Comparison of ENCODE assay signal across 8 cellular contexts in the genomic region with DNA sequence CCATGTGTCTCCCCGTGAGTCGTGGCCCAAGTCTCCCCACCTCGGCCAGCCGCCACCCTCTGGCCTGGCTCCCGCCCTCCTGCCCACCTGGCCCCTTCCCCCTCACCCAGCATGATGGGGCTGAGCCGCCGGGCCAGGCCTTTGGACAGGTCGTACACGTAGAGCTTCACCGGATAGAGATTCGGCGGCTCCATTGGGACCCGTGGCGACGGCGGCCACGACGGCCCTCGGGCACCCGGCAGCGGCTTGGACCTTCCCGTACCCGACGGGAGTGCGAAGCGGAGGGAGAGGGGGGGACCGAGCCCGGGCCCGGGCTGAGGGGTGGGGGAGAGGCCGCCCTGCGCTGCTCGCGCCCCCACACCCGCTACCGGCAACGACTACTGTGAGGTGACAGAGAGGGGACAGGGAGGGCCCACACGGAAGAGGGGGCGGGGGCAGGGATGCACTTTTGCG. TPM values are rescaled to one million over a fixed set of nuclear protein-coding genes. Genes with fewer than 3 reads are reported as not detected.
DNase-seq lines count a peak whose midpoint lies in the region; ATAC-seq, FAIRE-seq and TF ChIP-seq lines count a peak whose summit lies in the region.

A gene (minus strand): TSS at position 398 of the 453 bp plus-strand sequence. CDS start 204 bp downstream, at position 194.

- intact Hi-C loops in activated CD4-positive, alpha-beta T cell treated with anti-CD3 and anti-CD28 coated beads for 36 hours (cut with DNase I, micrococcal nuclease) = loop anchor here (1.0 to 10.0 kb wide), 23 partner anchors 16 to 764 kb away; a partner anchor contains a TSS

- peaks cover 91% of the 10 kb centered on the region for H3K79me2 ChIP-seq in OCI-LY3 (ENCODE audit: low read length)

- H3K36me3 ChIP-seq in OCI-LY3 (replicated peaks; ENCODE audit: low read depth, low read length) (peaks cover 19% of the 10 kb centered on the region), duodenal mucosa (ENCODE audit: control insufficient read depth in 1 of 2, insufficient read depth in 2 of 2, low read length in 2 of 2) (peaks cover 0 to 24% of the 10 kb centered on the region in 2 donors)

- H3K27ac ChIP-seq in OCI-LY3 (ENCODE audit: low read length) (peak within 1 kb of the TSS; percentile 73), duodenal mucosa (ENCODE audit: low read depth, low read length) (peak within 1 kb of the TSS; percentile 98)

- H3K36me3 Mint-ChIP-seq in activated CD4-positive, alpha-beta T cell treated with anti-CD3 and anti-CD28 coated beads for 36 hours (ENCODE audit: low read depth) = peaks cover 49% of the 10 kb centered on the region

- H3K27me3 ChIP-seq in OCI-LY3 (ENCODE audit: low read depth, low read length) = no peaks in the 10 kb centered on the region
- no peaks in the 10 kb centered on the region for H3K27me3 ChIP-seq in duodenal mucosa (ENCODE audit: control insufficient read depth in 1 of 2, insufficient read depth in 2 of 2, low read length in 2 of 2)
- H3K27me3 ChIP-seq in mononuclear cell (ENCODE audit: insufficient read depth, low read length) = no peaks in the 10 kb centered on the region

- peaks cover 22% of the 10 kb centered on the region for H4K20me1 ChIP-seq in OCI-LY3 (ENCODE audit: insufficient read depth, low read length)

- H3K4me1 ChIP-seq in OCI-LY3 (ENCODE audit: low read length) (peaks cover 19% of the 10 kb centered on the region), duodenal mucosa (ENCODE audit: control insufficient read depth in 1 of 2, insufficient read depth in 2 of 2, low read length in 2 of 2) (peaks cover 17 to 29% of the 10 kb centered on the region in 2 donors), mononuclear cell (ENCODE audit: insufficient read depth, low read length) (peaks cover 43% of the 10 kb centered on the region)

- no peak for TF ChIP-seq CTCF in OCI-LY3 (IDR thresholded peaks at IDR 0.05; ENCODE audit: low read depth, low read length)

- POLR2A ChIA-PET in activated CD4-positive, alpha-beta T cell treated with anti-CD3 and anti-CD28 coated beads for 36 hours (lab: Charles Lee) = interaction anchor here (0.6 to 3.7 kb wide), 8 partner anchors 23 to 335 kb away, joined by 3 to 25 read pairs (median 3); a partner anchor contains a TSS

- H3K9me3 Mint-ChIP-seq in activated CD4-positive, alpha-beta T cell treated with anti-CD3 and anti-CD28 coated beads for 36 hours (ENCODE audit: low read depth) = no peaks in the 10 kb centered on the region

- H3K4me3 ChIP-seq in OCI-LY3 (ENCODE audit: low read length) (peak within 1 kb of the TSS; percentile 80), duodenal mucosa (ENCODE audit: low read depth in 1 of 2, low read length in 2 of 2) (peak within 1 kb of the TSS; percentile 88 to 98), mononuclear cell (ENCODE audit: low read length) (peak within 1 kb of the TSS; percentile 83)

- no peaks in the 10 kb centered on the region for H3K27me3 Mint-ChIP-seq in activated CD4-positive, alpha-beta T cell treated with anti-CD3 and anti-CD28 coated beads for 36 hours

- H2AFZ ChIP-seq in OCI-LY3 (ENCODE audit: low read depth, low read length) = peak within 1 kb of the TSS; percentile 29; the same call in 1 of the 2 replicates

- FAIRE-seq in urothelium cell line (lab: Jason Lieb, UNC) = no peak

- H3K4me1 Mint-ChIP-seq in activated CD4-positive, alpha-beta T cell treated with anti-CD3 and anti-CD28 coated beads for 36 hours = peaks cover 48% of the 10 kb centered on the region

- peak within 1 kb of the TSS; percentile 99 for H3K27ac Mint-ChIP-seq in activated CD4-positive, alpha-beta T cell treated with anti-CD3 and anti-CD28 coated beads for 36 hours

- peak; percentile 17 for ATAC-seq in activated CD4-positive, alpha-beta T cell treated with anti-CD3 and anti-CD28 coated beads for 36 hours
- ATAC-seq in HG02759 (IDR thresholded peaks at IDR 0.05; ENCODE audit: unreplicated experiment) = peak; percentile 32

- CTCF ChIA-PET in activated CD4-positive, alpha-beta T cell treated with anti-CD3 and anti-CD28 coated beads for 36 hours (lab: Charles Lee) = interaction anchor here (1.9 kb wide), 1 partner anchor 77 kb away, joined by 7 read pairs; a partner anchor contains a TSS

- peak within 1 kb of the TSS; percentile 90 for H3K9ac ChIP-seq in OCI-LY3 (ENCODE audit: low read length)
- H3K9ac ChIP-seq in duodenal mucosa (ENCODE audit: low read depth in 1 of 2, low read length in 2 of 2) = peak within 1 kb of the TSS; percentile 95 to 100

- peak within 1 kb of the TSS; percentile 98 for H3K4me3 Mint-ChIP-seq in activated CD4-positive, alpha-beta T cell treated with anti-CD3 and anti-CD28 coated beads for 36 hours

- H3K9me3 ChIP-seq in OCI-LY3 (ENCODE audit: insufficient read depth, low read length) = no peaks in the 10 kb centered on the region
- no peaks in the 10 kb centered on the region for H3K9me3 ChIP-seq in duodenal mucosa (ENCODE audit: control insufficient read depth in 1 of 2, low read length in 2 of 2)
- H3K9me3 ChIP-seq in mononuclear cell (ENCODE audit: low read depth, low read length) = no peaks in the 10 kb centered on the region

- peak within 1 kb of the TSS; percentile 94 for H3K4me2 ChIP-seq in OCI-LY3 (ENCODE audit: low read length)

- no peak for DNase-seq in activated CD4-positive, alpha-beta T cell treated with anti-CD3 and anti-CD28 coated beads for 36 hours
- no peak for DNase-seq in activated CD4-positive, alpha-beta T cell treated with anti-CD3 and anti-CD28 coated beads for 1 hour
- peak; percentile 63 for DNase-seq in urothelium cell line (ENCODE audit: low spot score)
- no peak for DNase-seq in SW480 (ENCODE audit: low spot score)

RNA-seq across cellular contexts. Expression of the gene that starts here (rescaled TPM):
- total RNA-seq in activated CD4-positive, alpha-beta T cell treated with anti-CD3 and anti-CD28 coated beads for 36 hours = 10 to 100 TPM; 56.6 to 98.1 TPM
- 12.8 TPM for total RNA-seq in mononuclear cell
